8 cellular contexts compared by ENCODE assay signal in genomic region chr2:239400907-239401449, GRCh38. TPM values are rescaled to one million over a fixed set of nuclear protein-coding genes. Genes with fewer than 3 reads are reported as not detected.
DNase-seq lines count a peak whose midpoint lies in the region; ATAC-seq and TF ChIP-seq lines count a peak whose summit lies in the region.

Gene HDAC4, minus strand, starts transcription at chr2:239401020. Its CDS starts 48,321 bp downstream, at chr2:239352699.

- peak within 1 kb of the TSS; percentile 100 for H3K27ac ChIP-seq in layer of hippocampus (ENCODE audit: low read depth, low read length)

- peak within 1 kb of the TSS; percentile 86 for H3K4me3 ChIP-seq in BE2C (ENCODE audit: low read depth, low read length)

- H3K4me1 ChIP-seq in BE2C = peaks cover 3% of the 10 kb centered on the region; the same call in 1 of the 2 replicates

- H3K9me3 ChIP-seq in BE2C = no peaks in the 10 kb centered on the region; the same call in 1 of the 2 replicates

- ATAC-seq in GM19395 (IDR thresholded peaks at IDR 0.05; ENCODE audit: unreplicated experiment) = peak; percentile 87
- ATAC-seq in HG03558 (IDR thresholded peaks at IDR 0.05; ENCODE audit: extremely low read depth, unreplicated experiment) = peak; percentile 68

- H3K27me3 ChIP-seq in BE2C (no peaks in the 10 kb centered on the region), layer of hippocampus (ENCODE audit: control insufficient read depth, insufficient read depth, low read length) (no peaks in the 10 kb centered on the region)

- peak; percentile 100 for DNase-seq in BE2C
- peak; percentile 99 for DNase-seq in NCI-H748 (lab: John Stamatoyannopoulos, UW; ENCODE audit: unreplicated experiment)
- peak; percentile 99 for DNase-seq in activated CD4-positive, alpha-beta T cell treated with anti-CD3 and anti-CD28 coated beads, Interleukin-2, amount 50 U/mL, for 1 hour
- DNase-seq in cortex of kidney (lab: John Stamatoyannopoulos, UW) = peak; percentile 92
- DNase-seq in stimulated activated CD4-positive, alpha-beta T cell treated with anti-CD3 and anti-CD28 coated beads, Interleukin-1b, Interleukin-23, amount 100 ng/mL, for 24 hours (ENCODE audit: low read depth in 4 of 4, low spot score in 1 of 4) = peak; percentile 91 to 99 (median 98)

- no peak for TF ChIP-seq CTCF in BE2C (IDR thresholded peaks at IDR 0.05; ENCODE audit: low read depth, low read length)

- H3K36me3 ChIP-seq in BE2C = 0 out of 2 replicates have a peak, but pooled peaks cover 4% of the 10 kb centered on the region

RNA-seq across cellular contexts. Expression of gene HDAC4, which starts in this region (rescaled TPM):
- polyA plus RNA-seq in BE2C (2012; ENCODE audit: insufficient read depth, insufficient read length, low read depth) = 9.3 TPM

Comparison
In these comparisons a context has a peak if more than half of its experiments do, and no peak if none do; other contexts are left out.
1. Peak in every context shown above with its lines: DNase-seq, ATAC-seq, H3K4me3 ChIP-seq and H3K27ac ChIP-seq.